ENCODE assay signal across 8 cellular contexts in genomic region chr12:94644141-94644575, GRCh38. TPM values are rescaled to one million over a fixed set of nuclear protein-coding genes. Genes with fewer than 3 reads are reported as not detected.
DNase-seq lines count a peak whose midpoint lies in the region; ATAC-seq and TF ChIP-seq lines count a peak whose summit lies in the region.

No MANE protein-coding gene starts in this region.

- H3K9me3 ChIP-seq in right cardiac atrium (ENCODE audit: control insufficient read depth, low read length) (no peaks in the 10 kb centered on the region), thyroid gland (no peaks in the 10 kb centered on the region)

- H3K27ac Mint-ChIP-seq in T-helper 2 cell treated with Interferon-gamma antibody and Interleukin-4, amounts not matched to agents 5 μg/mL and 100 μg/mL, for 36 hours, result no peak overlapping the region

- H3K36me3 ChIP-seq in thyroid gland, result no peaks in the 10 kb centered on the region

- TF ChIP-seq POLR2A in thyroid gland (IDR thresholded peaks at IDR 0.05), result no peak

- H3K4me3 Mint-ChIP-seq in T-helper 2 cell treated with Interferon-gamma antibody and Interleukin-4, amounts not matched to agents 5 μg/mL and 100 μg/mL, for 36 hours, result peak overlapping the region; percentile 64

- no peak for TF ChIP-seq CTCF in thyroid gland (IDR thresholded peaks at IDR 0.05)

- intact Hi-C loops in right cardiac atrium (cut with DNase I), result loop anchor here in 1 of 4 donors (10.0 kb wide), 1 partner anchor 49 kb away; no protein-coding TSS in a partner anchor
- intact Hi-C loops in thyroid gland (cut with DNase I), result no loop called here

- peak; percentile 91 for DNase-seq in ELR (ENCODE audit: low read depth)
- peak; percentile 20 for DNase-seq in T-helper 2 cell treated with Interferon-gamma antibody and Interleukin-4, amounts not matched to agents 5 μg/mL and 100 μg/mL, for 36 hours (ENCODE audit: low spot score)
- DNase-seq in right cardiac atrium, result no peak
- no peak for DNase-seq in thyroid gland
- DNase-seq in dedifferentiated amniotic fluid mesenchymal stem cell (ENCODE audit: extremely low spot score), result no peak

- no peaks in the 10 kb centered on the region for H3K36me3 Mint-ChIP-seq in T-helper 2 cell treated with Interferon-gamma antibody and Interleukin-4, amounts not matched to agents 5 μg/mL and 100 μg/mL, for 36 hours (ENCODE audit: low read depth)

- H3K9me3 Mint-ChIP-seq in T-helper 2 cell treated with Interferon-gamma antibody and Interleukin-4, amounts not matched to agents 5 μg/mL and 100 μg/mL, for 36 hours, result no peaks in the 10 kb centered on the region

- ATAC-seq in HG02798 (IDR thresholded peaks at IDR 0.05; ENCODE audit: poor library complexity, unreplicated experiment), result peak; percentile 42
- peak; percentile 52 to 58 for ATAC-seq in right cardiac atrium
- no peak for ATAC-seq in HG03025 (IDR thresholded peaks at IDR 0.05; ENCODE audit: low FRiP score, unreplicated experiment)
- no peak for ATAC-seq in HG03521 (IDR thresholded peaks at IDR 0.05; ENCODE audit: unreplicated experiment)

- peaks cover 74% of the 10 kb centered on the region for H3K27me3 Mint-ChIP-seq in T-helper 2 cell treated with Interferon-gamma antibody and Interleukin-4, amounts not matched to agents 5 μg/mL and 100 μg/mL, for 36 hours (ENCODE audit: low read depth)

- 60% methylated on average over 9 of the region's 9 CpGs for WGBS in right cardiac atrium
- WGBS in thyroid gland, 2 donors, result 74 to 83% methylated on average over 9 of the region's 9 CpGs

- H3K4me1 ChIP-seq in right cardiac atrium (ENCODE audit: control insufficient read depth, insufficient read depth, low read length) (peaks cover 2% of the 10 kb centered on the region), thyroid gland (peaks cover 10 to 23% of the 10 kb centered on the region in 2 donors)

- peaks cover 29% of the 10 kb centered on the region for H3K4me1 Mint-ChIP-seq in T-helper 2 cell treated with Interferon-gamma antibody and Interleukin-4, amounts not matched to agents 5 μg/mL and 100 μg/mL, for 36 hours (ENCODE audit: low read depth)

- H3K27me3 ChIP-seq in right cardiac atrium (ENCODE audit: control insufficient read depth, insufficient read depth), result no peaks in the 10 kb centered on the region
- H3K27me3 ChIP-seq in thyroid gland, result no peaks in the 10 kb centered on the region

- H3K27ac ChIP-seq in right cardiac atrium (ENCODE audit: low read length) (no peak overlapping the region), thyroid gland (peak overlapping the region in 2 of 3 donors; percentile 20 to 55)

- H3K4me3 ChIP-seq in right cardiac atrium (ENCODE audit: low read length), result no peak overlapping the region
- no peak overlapping the region for H3K4me3 ChIP-seq in thyroid gland (replicated peaks in 1 of 3)

RNA-seq across cellular contexts. Expression of gene TMCC3, which starts 6.2 kb away (rescaled TPM):
- total RNA-seq in right cardiac atrium (1 to 10 TPM; 2.8 to 6.7 (median 4.2) TPM), thyroid gland (10 to 100 TPM; 15.0 to 25.6 (median 19.3) TPM)
- 1.7 TPM for polyA plus RNA-seq in right cardiac atrium

Comparison
In these comparisons a context has a peak if more than half of its experiments do, and no peak if none do; other contexts are left out.
1. DNase-seq: peak in ELR (single experiment) and T-helper 2 cell treated with Interferon-gamma antibody and Interleukin-4, amounts not matched to agents 5 μg/mL and 100 μg/mL, for 36 hours (single experiment); none in right cardiac atrium (0 of 3), thyroid gland (0 of 2) and dedifferentiated amniotic fluid mesenchymal stem cell (single experiment).
2. ATAC-seq: peak in HG02798 (single experiment) and right cardiac atrium (2 of 2); none in HG03025 (single experiment) and HG03521 (single experiment).